In the genomic region with DNA sequence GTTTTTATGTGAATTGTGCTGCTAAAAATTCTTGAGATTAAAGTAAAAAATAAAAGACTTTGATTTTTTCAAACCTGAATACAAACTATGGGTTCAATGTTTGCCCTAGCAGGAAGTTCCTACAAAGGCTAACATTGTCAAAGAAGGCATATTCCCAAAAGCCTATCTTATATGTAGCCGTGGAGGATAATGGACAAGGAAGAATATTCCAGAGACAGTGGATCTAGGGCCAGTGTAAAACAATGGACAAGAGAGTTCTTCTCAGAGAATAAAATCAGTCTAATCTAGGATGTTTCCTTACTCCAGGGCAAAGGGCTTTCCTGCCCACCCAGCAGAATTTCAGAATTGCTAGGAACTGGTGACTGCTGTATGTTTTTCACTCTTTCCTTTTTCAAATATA, we compare ENCODE assay signal across 20 cellular contexts.
"Had no signal": no experiment of that assay in that cellular context is flagged by ENCODE, and none has a peak within 500 bp of the region (broad histone marks: within the 10 kb centered on the region; RNA-seq: fewer than 3 reads in every experiment).

No MANE protein-coding gene starts in this region.

- DNase-seq: naive thymus-derived CD8-positive, alpha-beta T cell; nephron progenitor cell; nucleus accumbens; pancreas; posterior cingulate gyrus; psoas muscle; right cardiac atrium; right lobe of liver; sigmoid colon; small intestine; stimulated activated CD4-positive, alpha-beta T cell treated with anti-CD3 and anti-CD28 coated beads, Interleukin-15, amount 100 ng/mL, for 24 hours; stimulated activated CD4-positive, alpha-beta T cell treated with anti-CD3 and anti-CD28 coated beads, Interleukin-2, amount 100 ng/mL, for 24 hours; stimulated activated CD4-positive, alpha-beta T cell treated with anti-CD3 and anti-CD28 coated beads, Interleukin-2, amount 100 ng/mL, for 48 hours; stimulated activated CD4-positive, alpha-beta T cell treated with anti-CD3 and anti-CD28 coated beads, Interleukin-4, amount 100 ng/mL, for 24 hours; stimulated activated naive B cell treated with anti-CD40 and anti-IgM and Interleukin-4, amounts not matched to agents 10 μg/mL and 1 μg/mL and 100 μg/mL, for 72 hours; stimulated activated naive CD4-positive, alpha-beta T cell treated with Interleukin-2 at 50 U/mL for 16 hours; stomach; thyroid gland; trophoblast cell; upper lobe of left lung had no signal
